In the genomic region with DNA sequence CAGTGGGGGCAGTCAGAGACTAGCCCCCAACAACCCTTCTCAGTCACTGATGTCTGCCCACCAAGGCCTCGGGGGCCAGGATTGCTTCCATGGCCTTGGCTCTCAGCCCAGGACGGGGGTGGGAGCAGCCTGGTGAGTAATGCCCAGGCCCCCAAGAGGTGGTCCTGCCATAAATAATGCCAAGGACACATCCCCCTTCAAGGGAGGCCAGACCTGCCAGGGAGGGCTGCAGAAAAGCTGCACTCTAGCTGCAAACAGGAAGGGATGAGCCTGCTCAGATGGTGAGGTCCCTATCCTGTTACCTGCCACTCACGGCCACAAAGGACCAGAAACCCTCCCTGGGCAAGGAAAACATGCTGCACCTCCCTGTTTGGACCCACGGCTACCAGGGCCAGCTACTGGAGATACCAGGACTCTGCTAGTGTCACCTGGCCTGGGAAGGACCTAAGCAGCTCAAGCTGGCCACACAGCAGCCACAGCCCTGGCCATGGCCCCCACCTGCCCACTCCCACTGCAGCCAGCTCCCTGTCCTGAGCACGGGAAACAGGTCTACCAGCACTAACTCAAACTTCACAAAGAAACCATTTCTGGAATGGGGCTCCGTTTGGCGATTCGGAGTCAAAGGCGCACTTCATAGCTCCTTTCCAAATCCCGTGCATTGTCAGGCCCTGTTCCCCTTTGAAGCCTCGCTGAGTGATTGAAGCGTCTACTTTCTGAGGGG, we compare ENCODE assay signal across 1 cellular context.
A peak's percentile ranks its signal among the peaks of the same experiment; 100 is the strongest.
TF ChIP-seq lines count a peak whose summit lies in the region.

No MANE protein-coding gene starts in this region.

TF ChIP-seq in K562, 482 proteins besides CTCF, POLR2A, EP300 and RAD21 (continues in another document):
- TF ChIP-seq PHB (CRISPR knock-in tag; IDR thresholded peaks at IDR 0.05) (0 out of 2 replicates have a peak, but pooled peaks have one; percentile 43), ZC3H4 (CRISPR knock-in tag; IDR thresholded peaks at IDR 0.05; ENCODE audit: borderline replicate concordance) (no peak), ESRRB (CRISPR knock-in tag; IDR thresholded peaks at IDR 0.05; ENCODE audit: borderline replicate concordance) (no peak), RBM14 (IDR thresholded peaks at IDR 0.05; ENCODE audit: borderline replicate concordance, insufficient read depth, low read depth, low read length) (no peak), ZNF174 (CRISPR knock-in tag; IDR thresholded peaks at IDR 0.05) (no peak), RFX1 (IDR thresholded peaks at IDR 0.05) (no peak), EGR1 (conservative IDR thresholded peaks at IDR 0.05) (no peak), ZNF41 (CRISPR knock-in tag; conservative IDR thresholded peaks at IDR 0.05) (no peak), ESRRA (IDR thresholded peaks at IDR 0.05; ENCODE audit: borderline replicate concordance, low read depth) (no peak), KLF16 (IDR thresholded peaks at IDR 0.05) (no peak), ZNF324 (CRISPR knock-in tag; IDR thresholded peaks at IDR 0.05) (no peak), HMG20B (CRISPR knock-in tag; IDR thresholded peaks at IDR 0.05) (no peak), ZNF764 (CRISPR knock-in tag; IDR thresholded peaks at IDR 0.05; ENCODE audit: low read depth) (0 out of 2 replicates have a peak, but pooled peaks have one; percentile 11), ZNF644 (tag; IDR thresholded peaks at IDR 0.05; ENCODE audit: low read depth) (no peak), ZNF586 (CRISPR knock-in tag; conservative IDR thresholded peaks at IDR 0.05) (no peak), XRCC3 (IDR thresholded peaks at IDR 0.05) (no peak), NFYB (IDR thresholded peaks at IDR 0.05; ENCODE audit: extremely low read depth, insufficient read length) (no peak), HNRNPLL (IDR thresholded peaks at IDR 0.05; ENCODE audit: low read depth, low read length, poor library complexity, severe bottlenecking) (no peak), SMARCA5 (IDR thresholded peaks at IDR 0.05) (no peak), SRSF9 (IDR thresholded peaks at IDR 0.05; ENCODE audit: borderline replicate concordance, low read depth, low read length) (no peak), GTF2F1 (IDR thresholded peaks at IDR 0.05; ENCODE audit: low read depth, low read length) (peak; percentile 32; the same call in 1 of the 2 replicates), ZFP1 (CRISPR knock-in tag; IDR thresholded peaks at IDR 0.05) (no peak), DDX20 (tag; IDR thresholded peaks at IDR 0.05; ENCODE audit: low read depth) (no peak), PRPF4 (IDR thresholded peaks at IDR 0.05; ENCODE audit: insufficient read depth, low read depth, low read length, poor library complexity, severe bottlenecking) (no peak), MEF2D (tag; conservative IDR thresholded peaks at IDR 0.05; ENCODE audit: low read depth) (no peak), CBFB (CRISPR knock-in tag; IDR thresholded peaks at IDR 0.05) (no peak), SP2 (IDR thresholded peaks at IDR 0.05; ENCODE audit: extremely low read depth, low read depth, low read length, poor library complexity, severe bottlenecking) (peak; percentile 20), FOXM1 (IDR thresholded peaks at IDR 0.05; ENCODE audit: low read depth) (no peak), FOXM1 (CRISPR knock-in tag; IDR thresholded peaks at IDR 0.05; ENCODE audit: low read depth) (no peak), RFX5 (IDR thresholded peaks at IDR 0.05; ENCODE audit: low read depth, low read length) (no peak), CBFA2T3 (IDR thresholded peaks at IDR 0.05) (no peak), HMGN3 (IDR thresholded peaks at IDR 0.05; ENCODE audit: borderline replicate concordance, extremely low read depth, insufficient read length, low read depth, low read length) (peak; percentile 53), ZNF668 (CRISPR knock-in tag; IDR thresholded peaks at IDR 0.05) (no peak)
- TF ChIP-seq, protein P1, sequence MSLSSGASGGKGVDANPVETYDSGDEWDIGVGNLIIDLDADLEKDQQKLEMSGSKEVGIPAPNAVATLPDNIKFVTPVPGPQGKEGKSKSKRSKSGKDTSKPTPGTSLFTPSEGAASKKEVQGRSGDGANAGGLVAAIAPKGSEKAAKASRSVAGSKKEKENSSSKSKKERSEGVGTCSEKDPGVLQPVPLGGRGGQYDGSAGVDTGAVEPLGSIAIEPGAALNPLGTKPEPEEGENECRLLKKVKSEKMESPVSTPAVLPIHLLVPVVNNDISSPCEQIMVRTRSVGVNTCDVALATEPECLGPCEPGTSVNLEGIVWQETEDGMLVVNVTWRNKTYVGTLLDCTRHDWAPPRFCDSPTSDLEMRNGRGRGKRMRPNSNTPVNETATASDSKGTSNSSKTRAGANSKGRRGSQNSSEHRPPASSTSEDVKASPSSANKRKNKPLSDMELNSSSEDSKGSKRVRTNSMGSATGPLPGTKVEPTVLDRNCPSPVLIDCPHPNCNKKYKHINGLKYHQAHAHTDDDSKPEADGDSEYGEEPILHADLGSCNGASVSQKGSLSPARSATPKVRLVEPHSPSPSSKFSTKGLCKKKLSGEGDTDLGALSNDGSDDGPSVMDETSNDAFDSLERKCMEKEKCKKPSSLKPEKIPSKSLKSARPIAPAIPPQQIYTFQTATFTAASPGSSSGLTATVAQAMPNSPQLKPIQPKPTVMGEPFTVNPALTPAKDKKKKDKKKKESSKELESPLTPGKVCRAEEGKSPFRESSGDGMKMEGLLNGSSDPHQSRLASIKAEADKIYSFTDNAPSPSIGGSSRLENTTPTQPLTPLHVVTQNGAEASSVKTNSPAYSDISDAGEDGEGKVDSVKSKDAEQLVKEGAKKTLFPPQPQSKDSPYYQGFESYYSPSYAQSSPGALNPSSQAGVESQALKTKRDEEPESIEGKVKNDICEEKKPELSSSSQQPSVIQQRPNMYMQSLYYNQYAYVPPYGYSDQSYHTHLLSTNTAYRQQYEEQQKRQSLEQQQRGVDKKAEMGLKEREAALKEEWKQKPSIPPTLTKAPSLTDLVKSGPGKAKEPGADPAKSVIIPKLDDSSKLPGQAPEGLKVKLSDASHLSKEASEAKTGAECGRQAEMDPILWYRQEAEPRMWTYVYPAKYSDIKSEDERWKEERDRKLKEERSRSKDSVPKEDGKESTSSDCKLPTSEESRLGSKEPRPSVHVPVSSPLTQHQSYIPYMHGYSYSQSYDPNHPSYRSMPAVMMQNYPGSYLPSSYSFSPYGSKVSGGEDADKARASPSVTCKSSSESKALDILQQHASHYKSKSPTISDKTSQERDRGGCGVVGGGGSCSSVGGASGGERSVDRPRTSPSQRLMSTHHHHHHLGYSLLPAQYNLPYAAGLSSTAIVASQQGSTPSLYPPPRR (CRISPR knock-in tag; IDR thresholded peaks at IDR 0.05; ENCODE audit: borderline replicate concordance): no peak
- TF ChIP-seq, protein P2, sequence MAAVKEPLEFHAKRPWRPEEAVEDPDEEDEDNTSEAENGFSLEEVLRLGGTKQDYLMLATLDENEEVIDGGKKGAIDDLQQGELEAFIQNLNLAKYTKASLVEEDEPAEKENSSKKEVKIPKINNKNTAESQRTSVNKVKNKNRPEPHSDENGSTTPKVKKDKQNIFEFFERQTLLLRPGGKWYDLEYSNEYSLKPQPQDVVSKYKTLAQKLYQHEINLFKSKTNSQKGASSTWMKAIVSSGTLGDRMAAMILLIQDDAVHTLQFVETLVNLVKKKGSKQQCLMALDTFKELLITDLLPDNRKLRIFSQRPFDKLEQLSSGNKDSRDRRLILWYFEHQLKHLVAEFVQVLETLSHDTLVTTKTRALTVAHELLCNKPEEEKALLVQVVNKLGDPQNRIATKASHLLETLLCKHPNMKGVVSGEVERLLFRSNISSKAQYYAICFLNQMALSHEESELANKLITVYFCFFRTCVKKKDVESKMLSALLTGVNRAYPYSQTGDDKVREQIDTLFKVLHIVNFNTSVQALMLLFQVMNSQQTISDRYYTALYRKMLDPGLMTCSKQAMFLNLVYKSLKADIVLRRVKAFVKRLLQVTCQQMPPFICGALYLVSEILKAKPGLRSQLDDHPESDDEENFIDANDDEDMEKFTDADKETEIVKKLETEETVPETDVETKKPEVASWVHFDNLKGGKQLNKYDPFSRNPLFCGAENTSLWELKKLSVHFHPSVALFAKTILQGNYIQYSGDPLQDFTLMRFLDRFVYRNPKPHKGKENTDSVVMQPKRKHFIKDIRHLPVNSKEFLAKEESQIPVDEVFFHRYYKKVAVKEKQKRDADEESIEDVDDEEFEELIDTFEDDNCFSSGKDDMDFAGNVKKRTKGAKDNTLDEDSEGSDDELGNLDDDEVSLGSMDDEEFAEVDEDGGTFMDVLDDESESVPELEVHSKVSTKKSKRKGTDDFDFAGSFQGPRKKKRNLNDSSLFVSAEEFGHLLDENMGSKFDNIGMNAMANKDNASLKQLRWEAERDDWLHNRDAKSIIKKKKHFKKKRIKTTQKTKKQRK (IDR thresholded peaks at IDR 0.05; ENCODE audit: borderline replicate concordance, low read depth, low read length): 0 out of 2 replicates have a peak, but pooled peaks have one; percentile 36
- TF ChIP-seq, protein P3, sequence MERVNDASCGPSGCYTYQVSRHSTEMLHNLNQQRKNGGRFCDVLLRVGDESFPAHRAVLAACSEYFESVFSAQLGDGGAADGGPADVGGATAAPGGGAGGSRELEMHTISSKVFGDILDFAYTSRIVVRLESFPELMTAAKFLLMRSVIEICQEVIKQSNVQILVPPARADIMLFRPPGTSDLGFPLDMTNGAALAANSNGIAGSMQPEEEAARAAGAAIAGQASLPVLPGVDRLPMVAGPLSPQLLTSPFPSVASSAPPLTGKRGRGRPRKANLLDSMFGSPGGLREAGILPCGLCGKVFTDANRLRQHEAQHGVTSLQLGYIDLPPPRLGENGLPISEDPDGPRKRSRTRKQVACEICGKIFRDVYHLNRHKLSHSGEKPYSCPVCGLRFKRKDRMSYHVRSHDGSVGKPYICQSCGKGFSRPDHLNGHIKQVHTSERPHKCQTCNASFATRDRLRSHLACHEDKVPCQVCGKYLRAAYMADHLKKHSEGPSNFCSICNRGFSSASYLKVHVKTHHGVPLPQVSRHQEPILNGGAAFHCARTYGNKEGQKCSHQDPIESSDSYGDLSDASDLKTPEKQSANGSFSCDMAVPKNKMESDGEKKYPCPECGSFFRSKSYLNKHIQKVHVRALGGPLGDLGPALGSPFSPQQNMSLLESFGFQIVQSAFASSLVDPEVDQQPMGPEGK (CRISPR knock-in tag; IDR thresholded peaks at IDR 0.05; ENCODE audit: borderline replicate concordance): no peak
- TF ChIP-seq, protein P4, sequence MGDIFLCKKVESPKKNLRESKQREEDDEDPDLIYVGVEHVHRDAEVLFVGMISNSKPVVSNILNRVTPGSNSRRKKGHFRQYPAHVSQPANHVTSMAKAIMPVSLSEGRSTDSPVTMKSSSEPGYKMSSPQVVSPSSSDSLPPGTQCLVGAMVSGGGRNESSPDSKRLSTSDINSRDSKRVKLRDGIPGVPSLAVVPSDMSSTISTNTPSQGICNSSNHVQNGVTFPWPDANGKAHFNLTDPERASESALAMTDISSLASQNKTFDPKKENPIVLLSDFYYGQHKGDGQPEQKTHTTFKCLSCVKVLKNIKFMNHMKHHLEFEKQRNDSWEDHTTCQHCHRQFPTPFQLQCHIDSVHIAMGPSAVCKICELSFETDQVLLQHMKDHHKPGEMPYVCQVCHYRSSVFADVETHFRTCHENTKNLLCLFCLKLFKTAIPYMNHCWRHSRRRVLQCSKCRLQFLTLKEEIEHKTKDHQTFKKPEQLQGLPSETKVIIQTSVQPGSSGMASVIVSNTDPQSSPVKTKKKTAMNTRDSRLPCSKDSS (IDR thresholded peaks at IDR 0.05; ENCODE audit: low read depth, partially characterized antibody): no peak
- TF ChIP-seq, protein P5, sequence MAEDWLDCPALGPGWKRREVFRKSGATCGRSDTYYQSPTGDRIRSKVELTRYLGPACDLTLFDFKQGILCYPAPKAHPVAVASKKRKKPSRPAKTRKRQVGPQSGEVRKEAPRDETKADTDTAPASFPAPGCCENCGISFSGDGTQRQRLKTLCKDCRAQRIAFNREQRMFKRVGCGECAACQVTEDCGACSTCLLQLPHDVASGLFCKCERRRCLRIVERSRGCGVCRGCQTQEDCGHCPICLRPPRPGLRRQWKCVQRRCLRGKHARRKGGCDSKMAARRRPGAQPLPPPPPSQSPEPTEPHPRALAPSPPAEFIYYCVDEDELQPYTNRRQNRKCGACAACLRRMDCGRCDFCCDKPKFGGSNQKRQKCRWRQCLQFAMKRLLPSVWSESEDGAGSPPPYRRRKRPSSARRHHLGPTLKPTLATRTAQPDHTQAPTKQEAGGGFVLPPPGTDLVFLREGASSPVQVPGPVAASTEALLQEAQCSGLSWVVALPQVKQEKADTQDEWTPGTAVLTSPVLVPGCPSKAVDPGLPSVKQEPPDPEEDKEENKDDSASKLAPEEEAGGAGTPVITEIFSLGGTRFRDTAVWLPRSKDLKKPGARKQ (CRISPR knock-in tag; IDR thresholded peaks at IDR 0.05): no peak
- TF ChIP-seq, protein P6, sequence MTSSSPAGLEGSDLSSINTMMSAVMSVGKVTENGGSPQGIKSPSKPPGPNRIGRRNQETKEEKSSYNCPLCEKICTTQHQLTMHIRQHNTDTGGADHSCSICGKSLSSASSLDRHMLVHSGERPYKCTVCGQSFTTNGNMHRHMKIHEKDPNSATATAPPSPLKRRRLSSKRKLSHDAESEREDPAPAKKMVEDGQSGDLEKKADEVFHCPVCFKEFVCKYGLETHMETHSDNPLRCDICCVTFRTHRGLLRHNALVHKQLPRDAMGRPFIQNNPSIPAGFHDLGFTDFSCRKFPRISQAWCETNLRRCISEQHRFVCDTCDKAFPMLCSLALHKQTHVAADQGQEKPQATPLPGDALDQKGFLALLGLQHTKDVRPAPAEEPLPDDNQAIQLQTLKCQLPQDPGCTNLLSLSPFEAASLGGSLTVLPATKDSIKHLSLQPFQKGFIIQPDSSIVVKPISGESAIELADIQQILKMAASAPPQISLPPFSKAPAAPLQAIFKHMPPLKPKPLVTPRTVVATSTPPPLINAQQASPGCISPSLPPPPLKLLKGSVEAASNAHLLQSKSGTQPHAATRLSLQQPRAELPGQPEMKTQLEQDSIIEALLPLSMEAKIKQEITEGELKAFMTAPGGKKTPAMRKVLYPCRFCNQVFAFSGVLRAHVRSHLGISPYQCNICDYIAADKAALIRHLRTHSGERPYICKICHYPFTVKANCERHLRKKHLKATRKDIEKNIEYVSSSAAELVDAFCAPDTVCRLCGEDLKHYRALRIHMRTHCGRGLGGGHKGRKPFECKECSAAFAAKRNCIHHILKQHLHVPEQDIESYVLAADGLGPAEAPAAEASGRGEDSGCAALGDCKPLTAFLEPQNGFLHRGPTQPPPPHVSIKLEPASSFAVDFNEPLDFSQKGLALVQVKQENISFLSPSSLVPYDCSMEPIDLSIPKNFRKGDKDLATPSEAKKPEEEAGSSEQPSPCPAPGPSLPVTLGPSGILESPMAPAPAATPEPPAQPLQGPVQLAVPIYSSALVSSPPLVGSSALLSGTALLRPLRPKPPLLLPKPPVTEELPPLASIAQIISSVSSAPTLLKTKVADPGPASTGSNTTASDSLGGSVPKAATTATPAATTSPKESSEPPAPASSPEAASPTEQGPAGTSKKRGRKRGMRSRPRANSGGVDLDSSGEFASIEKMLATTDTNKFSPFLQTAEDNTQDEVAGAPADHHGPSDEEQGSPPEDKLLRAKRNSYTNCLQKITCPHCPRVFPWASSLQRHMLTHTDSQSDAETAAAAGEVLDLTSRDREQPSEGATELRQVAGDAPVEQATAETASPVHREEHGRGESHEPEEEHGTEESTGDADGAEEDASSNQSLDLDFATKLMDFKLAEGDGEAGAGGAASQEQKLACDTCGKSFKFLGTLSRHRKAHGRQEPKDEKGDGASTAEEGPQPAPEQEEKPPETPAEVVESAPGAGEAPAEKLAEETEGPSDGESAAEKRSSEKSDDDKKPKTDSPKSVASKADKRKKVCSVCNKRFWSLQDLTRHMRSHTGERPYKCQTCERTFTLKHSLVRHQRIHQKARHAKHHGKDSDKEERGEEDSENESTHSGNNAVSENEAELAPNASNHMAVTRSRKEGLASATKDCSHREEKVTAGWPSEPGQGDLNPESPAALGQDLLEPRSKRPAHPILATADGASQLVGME (CRISPR knock-in tag; IDR thresholded peaks at IDR 0.05): no peak
